Comparison of ENCODE assay signal across 24 cellular contexts in genomic region chr4:135994360-135994759, GRCh38.
"Had no signal": no experiment of that assay in that cellular context is flagged by ENCODE, and none has a peak within 500 bp of the region (broad histone marks: within the 10 kb centered on the region; RNA-seq: fewer than 3 reads in every experiment).

No MANE protein-coding gene starts in this region.

- DNase-seq: stimulated activated CD4-positive, alpha-beta T cell treated with anti-CD3 and anti-CD28 coated beads, Interleukin-2, amount 100 ng/mL, for 48 hours; stimulated activated CD4-positive, alpha-beta T cell treated with anti-CD3 and anti-CD28 coated beads, Interleukin-4, amount 100 ng/mL, for 1 hour; stimulated activated CD4-positive, alpha-beta T cell treated with anti-CD3 and anti-CD28 coated beads, Interleukin-4, amount 100 ng/mL, for 24 hours; stimulated activated CD4-positive, alpha-beta T cell treated with anti-CD3 and anti-CD28 coated beads, Interleukin-4, amount 100 ng/mL, for 4 hours; stimulated activated CD8-positive, alpha-beta memory T cell treated with anti-CD3 and anti-CD28 coated beads, Interleukin-4, amount 100 ng/mL, for 48 hours; stimulated activated naive B cell treated with anti-CD40 and anti-IgM and Interleukin-4, amounts not matched to agents 10 μg/mL and 1 μg/mL and 100 μg/mL, for 72 hours; stimulated activated naive CD4-positive, alpha-beta T cell; stimulated activated naive CD4-positive, alpha-beta T cell treated with Interleukin-2 at 50 U/mL for 16 hours; stimulated activated naive CD8-positive, alpha-beta T cell treated with anti-CD3 and anti-CD28 coated beads, Interleukin-15, amount 100 ng/mL, for 72 hours; stimulated activated naive CD8-positive, alpha-beta T cell treated with anti-CD3 and anti-CD28 coated beads, Interleukin-15, Interleukin-2, amounts not matched to agents 100 U/mL and 50 U/mL, for 24 hours; stomach; substantia nigra; testis; thyroid gland; tibial artery; transverse colon; trophoblast cell; upper lobe of left lung; upper lobe of right lung; uterus had no signal

- H3K4me1 ChIP-seq: stomach, suprapubic skin, testis, thyroid gland, tibial artery, tibial nerve, transverse colon, upper lobe of left lung, upper lobe of right lung, uterus, vagina had no signal

- H3K36me3 ChIP-seq: stomach, suprapubic skin, thoracic aorta, thyroid gland, tibial artery, tibial nerve, transverse colon, upper lobe of left lung, upper lobe of right lung, uterus, vagina had no signal

- H3K9me3 ChIP-seq: suprapubic skin, testis, thoracic aorta, thyroid gland, tibial artery, tibial nerve, transverse colon, upper lobe of left lung, upper lobe of right lung, uterus, vagina had no signal

- H3K27me3 ChIP-seq: stomach, suprapubic skin, testis, thyroid gland, tibial artery, tibial nerve, transverse colon, upper lobe of left lung, upper lobe of right lung, uterus, vagina had no signal

- H3K27ac ChIP-seq: stomach, suprapubic skin, testis, thoracic aorta, thyroid gland, tibial artery, tibial nerve, transverse colon, upper lobe of left lung, upper lobe of right lung, uterus, vagina had no signal

- H3K4me3 ChIP-seq: stomach, suprapubic skin, testis, thoracic aorta, thyroid gland, tibial artery, tibial nerve, transverse colon, upper lobe of left lung, upper lobe of right lung, uterus, vagina had no signal
